ENCODE assay signal across 6 cellular contexts in the genomic region with DNA sequence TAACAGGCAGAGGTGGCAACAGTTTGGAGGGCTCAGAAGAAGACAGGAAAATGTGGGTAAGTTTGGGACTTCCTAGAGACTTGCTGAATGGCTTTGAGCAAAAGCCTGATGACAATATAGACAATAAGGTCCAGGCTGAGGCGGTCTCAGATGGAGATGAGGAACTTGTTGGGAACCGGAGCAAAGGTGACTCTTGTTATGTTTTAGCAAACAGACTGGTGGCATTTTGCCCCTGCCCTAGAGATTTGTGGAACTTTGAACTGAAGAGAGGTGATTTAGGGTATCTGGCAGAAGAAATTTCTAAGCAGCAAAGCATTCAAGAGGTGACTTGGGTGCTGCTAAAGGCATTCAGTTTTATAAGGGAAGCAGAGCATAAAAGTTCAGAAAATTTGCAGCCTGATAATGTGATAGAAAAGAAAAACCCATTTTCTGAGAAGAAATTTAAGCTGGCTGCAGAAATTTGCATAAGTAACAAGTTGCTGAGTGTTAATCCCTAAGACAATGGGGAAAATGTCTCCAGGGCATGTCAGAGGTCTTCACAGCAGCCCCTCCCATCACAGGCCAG. TPM values are rescaled to one million over a fixed set of nuclear protein-coding genes. Genes with fewer than 3 reads are reported as not detected.
"Had no signal": no experiment of that assay in that cellular context is flagged by ENCODE, and none has a peak within 500 bp of the region (broad histone marks: within the 10 kb centered on the region; RNA-seq: fewer than 3 reads in every experiment).

No MANE protein-coding gene starts in this region.

RNA-seq across cellular contexts. Expression of gene SCN2B, which starts 14.6 kb away (rescaled TPM):
- total RNA-seq: GM23248, H4, H9, HFFc6 had no signal
- polyA plus RNA-seq: GM23248, GM23338 had no signal

RNA-seq across cellular contexts. Expression of gene JAML, which starts 33.8 kb away (rescaled TPM):
- total RNA-seq: GM23248, H4, H7, HFFc6 had no signal
- polyA plus RNA-seq: GM23248 had no signal

RNA-seq across cellular contexts. Expression of gene SCN4B, which starts 38.4 kb away (rescaled TPM):
- total RNA-seq: GM23248 had no signal
- polyA plus RNA-seq: GM23248 had no signal
